Comparison of ENCODE assay signal across 8 cellular contexts in the genomic region with DNA sequence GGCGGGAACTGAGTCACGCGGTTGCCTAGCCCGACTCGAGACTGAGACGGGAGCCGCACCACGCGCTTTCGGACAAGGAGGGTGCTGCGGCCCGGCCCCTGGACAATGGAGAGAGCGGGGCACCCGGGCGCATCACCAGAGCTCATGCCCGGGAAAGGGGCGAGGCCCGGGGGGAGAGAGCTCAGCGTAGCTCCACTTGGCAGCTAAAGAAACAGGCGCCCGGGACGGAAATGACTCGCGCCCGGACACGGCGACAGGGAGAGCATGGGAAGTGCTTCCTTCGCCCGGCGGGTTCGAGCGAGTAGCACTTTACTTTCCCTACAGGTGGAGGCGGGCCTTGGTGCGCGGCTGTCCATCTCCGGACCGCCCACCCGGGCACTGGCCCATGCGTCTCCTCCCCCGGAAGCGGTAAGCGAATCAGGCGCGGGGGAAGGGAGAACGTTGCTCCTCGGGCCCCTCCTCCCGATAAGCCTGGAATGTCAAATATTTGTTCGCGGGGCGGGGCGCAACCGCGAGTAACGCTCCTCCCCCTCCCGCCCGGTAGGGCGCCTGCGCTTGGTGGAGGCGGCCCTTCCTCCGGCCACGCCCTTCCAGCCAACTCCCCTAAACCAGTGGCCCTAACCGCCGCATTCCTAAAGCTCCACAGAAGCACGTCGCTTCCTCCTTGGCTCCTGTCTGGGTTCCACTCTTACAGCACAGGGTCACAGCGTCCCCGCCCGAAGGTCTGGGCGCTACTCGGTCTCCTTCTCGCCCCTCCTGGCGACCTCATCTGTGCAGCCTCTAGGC. TPM values are rescaled to one million over a fixed set of nuclear protein-coding genes. Genes with fewer than 3 reads are reported as not detected.
DNase-seq lines count a peak whose midpoint lies in the region; TF ChIP-seq lines count a peak whose summit lies in the region.

No MANE protein-coding gene starts in this region.

- no peak for TF ChIP-seq CTCF in DOHH2 (IDR thresholded peaks at IDR 0.05; ENCODE audit: low read depth, low read length, poor library complexity, severe bottlenecking)
- TF ChIP-seq CTCF in LNCaP clone FGC (IDR thresholded peaks at IDR 0.05; ENCODE audit: control insufficient read depth, extremely low read depth, insufficient read depth), result no peak
- no peak for TF ChIP-seq CTCF in fibroblast of the aortic adventitia (IDR thresholded peaks at IDR 0.05; ENCODE audit: insufficient read depth, low read length)
- no peak for TF ChIP-seq CTCF in nephron (IDR thresholded peaks at IDR 0.05; ENCODE audit: unreplicated experiment in 3 of 3)

- 1 to 2% methylated on average over 58 to 63 of the region's 72 CpGs for WGBS in GM23248 (ENCODE audit: low coverage in 1 of 2, low lambda C conversion rate in 2 of 2, missing lambda C conversion rate in 2 of 2), 2 experiments

- in situ Hi-C loops in GM23248 (cut with MboI), result no loop called here

- no peaks in the 10 kb centered on the region for H3K9me3 Mint-ChIP-seq in nephron

- no peaks in the 10 kb centered on the region for H3K9me3 ChIP-seq in DOHH2 (ENCODE audit: control insufficient read depth, insufficient read depth, low read length)
- H3K9me3 ChIP-seq in GM23248 (ENCODE audit: low read depth), result no peaks in the 10 kb centered on the region

- H4K20me1 ChIP-seq in DOHH2 (ENCODE audit: control insufficient read depth, insufficient read depth, low read depth, low read length) (no peaks in the 10 kb centered on the region), GM23248 (ENCODE audit: insufficient read depth) (no peaks in the 10 kb centered on the region)

- peaks cover 48% of the 10 kb centered on the region for H3K27me3 Mint-ChIP-seq in nephron (ENCODE audit: low read depth)

- H3K79me2 ChIP-seq in DOHH2 (ENCODE audit: control insufficient read depth, low read length) (no peaks in the 10 kb centered on the region), GM23248 (ENCODE audit: insufficient read depth) (no peaks in the 10 kb centered on the region)

- H3K9ac ChIP-seq in GM23248, result peak overlapping the region; percentile 82

- H3K27me3 ChIP-seq in DOHH2 (ENCODE audit: control insufficient read depth, low read length) (no peaks in the 10 kb centered on the region), GM23248 (replicated peaks; ENCODE audit: insufficient read depth) (no peaks in the 10 kb centered on the region)

- H3F3A ChIP-seq in DOHH2 (ENCODE audit: control insufficient read depth, insufficient read depth) (no peaks in the 10 kb centered on the region; the same call in 1 of the 2 replicates), GM23248 (ENCODE audit: insufficient read depth) (no peaks in the 10 kb centered on the region)

- H3K36me3 ChIP-seq in DOHH2 (ENCODE audit: control insufficient read depth, low read length) (no peaks in the 10 kb centered on the region), GM23248 (ENCODE audit: low read depth) (no peaks in the 10 kb centered on the region)

- H2AFZ ChIP-seq in GM23248, result peak overlapping the region; percentile 86

- peak overlapping the region; percentile 91 to 96 (median 95) for H3K27ac Mint-ChIP-seq in nephron

- H3K4me3 ChIP-seq in DOHH2 (ENCODE audit: low read length) (peak overlapping the region; percentile 68), GM23248 (peak overlapping the region; percentile 72), LNCaP clone FGC (ENCODE audit: low read depth, low read length) (peak overlapping the region; percentile 91), fibroblast of the aortic adventitia (ENCODE audit: low read depth, low read length) (peak overlapping the region; percentile 69)

- H3K9me2 ChIP-seq in DOHH2 (replicated peaks; ENCODE audit: control insufficient read depth, low read length), result no peaks in the 10 kb centered on the region
- no peaks in the 10 kb centered on the region for H3K9me2 ChIP-seq in GM23248 (ENCODE audit: insufficient read depth)

- H3K4me1 ChIP-seq in DOHH2 (ENCODE audit: control insufficient read depth, low read length) (peaks cover 38% of the 10 kb centered on the region), GM23248 (ENCODE audit: insufficient read depth) (0 out of 2 replicates have a peak, but pooled peaks cover 5% of the 10 kb centered on the region)

- H3K4me2 ChIP-seq in DOHH2 (ENCODE audit: low read length) (peak overlapping the region; percentile 76), GM23248 (ENCODE audit: unreplicated experiment) (peak overlapping the region; percentile 84)

- H3K27ac ChIP-seq in DOHH2 (ENCODE audit: low read depth, low read length) (peak overlapping the region; percentile 35; the same call in 1 of the 2 replicates), GM23248 (peak overlapping the region; percentile 87)

- peak; percentile 99 for DNase-seq in GM23248
- DNase-seq in LNCaP clone FGC (ENCODE audit: low read depth), result peak; percentile 97
- DNase-seq in SHP77 (lab: John Stamatoyannopoulos, UW), result peak; percentile 95 to 97
- peak; percentile 70 for DNase-seq in activated gamma-delta T cell (lab: John Stamatoyannopoulos, UW)
- DNase-seq in fibroblast of the aortic adventitia (ENCODE audit: low read depth), result peak; percentile 96
- DNase-seq in stimulated activated naive CD4-positive, alpha-beta T cell treated with Interleukin-2 at 50 U/mL for 16 hours (lab: John Stamatoyannopoulos, UW), result peak; percentile 87

- H3K4me1 Mint-ChIP-seq in nephron, result peaks cover 16% of the 10 kb centered on the region

- H3K36me3 Mint-ChIP-seq in nephron (ENCODE audit: low read depth), result no peaks in the 10 kb centered on the region

- H3K4me3 Mint-ChIP-seq in nephron, result peak overlapping the region; percentile 86 to 90 (median 87)

RNA-seq across cellular contexts. Expression of a gene that starts 1.5 kb away (rescaled TPM):
- total RNA-seq in GM23248 (2014; rRNA removed; shearing (Covaris generic)), result 0.32 TPM in 1 of 2 replicates, not detected in the other
- polyA plus RNA-seq in GM23248 (2016; fragmentation: Nextera tagmentation; extraction: Ambion mirVana), result 0.34 TPM in 1 of 2 replicates, not detected in the other
- 0.18 TPM in 1 of 2 replicates, not detected in the other for total RNA-seq in fibroblast of the aortic adventitia (ENCODE audit: low replicate concordance)

RNA-seq across cellular contexts. Expression of a gene that starts 7.7 kb away (rescaled TPM):
- 36.2 and 47.6 TPM in 2 replicates for total RNA-seq in GM23248 (2014; rRNA removed; shearing (Covaris generic))
- polyA plus RNA-seq in GM23248 (2016; fragmentation: Nextera tagmentation; extraction: Ambion mirVana), result 24.8 and 26.0 TPM in 2 replicates
- 21.7 and 21.8 TPM in 2 replicates for total RNA-seq in fibroblast of the aortic adventitia (ENCODE audit: low replicate concordance)

RNA-seq across cellular contexts. Expression of a gene that starts 26.9 kb away (rescaled TPM):
- total RNA-seq in GM23248 (2014; rRNA removed; shearing (Covaris generic)), result 20.9 and 53.7 TPM in 2 replicates
- 15.8 and 17.3 TPM in 2 replicates for polyA plus RNA-seq in GM23248 (2016; fragmentation: Nextera tagmentation; extraction: Ambion mirVana)
- 4.8 and 15.2 TPM in 2 replicates for total RNA-seq in fibroblast of the aortic adventitia (ENCODE audit: low replicate concordance)

Comparison
In these comparisons a context has a peak if more than half of its experiments do, and no peak if none do; other contexts are left out.
1. Peak in every context shown above with its lines: DNase-seq, H3K4me3 ChIP-seq and H3K27ac ChIP-seq.